In the genomic region with DNA sequence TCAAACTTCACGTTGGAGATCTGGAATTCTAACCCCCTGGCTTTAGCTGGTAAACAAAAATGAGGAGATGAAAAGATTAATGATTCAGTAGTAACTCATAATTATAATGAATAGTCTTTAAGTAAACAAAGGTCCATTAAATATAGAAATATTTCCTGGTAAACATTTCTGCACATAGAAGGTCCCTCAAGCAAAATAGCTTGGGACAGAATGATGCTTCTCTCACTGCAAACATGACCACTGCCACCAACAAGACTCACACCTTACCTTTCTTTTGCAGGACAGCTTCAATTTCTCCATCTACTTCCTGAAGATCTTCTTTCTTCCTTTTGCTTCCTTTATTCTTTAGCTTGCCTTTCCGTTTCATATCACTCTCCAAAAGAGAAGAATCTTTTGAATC, we compare ENCODE assay signal across 16 cellular contexts. TPM values are rescaled to one million over a fixed set of nuclear protein-coding genes. Genes with fewer than 3 reads are reported as not detected.
DNase-seq lines count a peak whose midpoint lies in the region; ATAC-seq and TF ChIP-seq lines count a peak whose summit lies in the region.
"Had no signal": no experiment of that assay in that cellular context is flagged by ENCODE, and none has a peak within 500 bp of the region (broad histone marks: within the 10 kb centered on the region; RNA-seq: fewer than 3 reads in every experiment).

No MANE protein-coding gene starts in this region.

- H3K9me2 ChIP-seq in GM23338 (ENCODE audit: insufficient read depth) = no peaks in the 10 kb centered on the region
- H3K9me2 ChIP-seq in PC-9 (ENCODE audit: insufficient read depth) = no peaks in the 10 kb centered on the region

- H3K36me3 ChIP-seq in CD4-positive, CD25-positive, alpha-beta regulatory T cell (ENCODE audit: control insufficient read depth, insufficient read depth, low read length) = peaks cover 77% of the 10 kb centered on the region
- peaks cover 59% of the 10 kb centered on the region for H3K36me3 ChIP-seq in GM23338 (ENCODE audit: insufficient read depth)
- peaks cover 44% of the 10 kb centered on the region for H3K36me3 ChIP-seq in PC-9 (ENCODE audit: low read depth)

- intact Hi-C loops in PC-9 (cut with micrococcal nuclease; ENCODE audit: unreplicated experiment) = no loop called here

- no peaks in the 10 kb centered on the region for H3K9me3 Mint-ChIP-seq in CD4-positive, CD25-positive, alpha-beta regulatory T cell
- no peaks in the 10 kb centered on the region for H3K9me3 Mint-ChIP-seq in GM23338
- no peaks in the 10 kb centered on the region for H3K9me3 Mint-ChIP-seq in memory B cell
- H3K9me3 Mint-ChIP-seq: CD4-positive, alpha-beta T cell; HFFc6 had no signal

- H3K4me2 ChIP-seq in GM23338 (no peak overlapping the region), PC-9 (0 out of 2 replicates have a peak overlapping the region, but pooled peaks have one; percentile 8)
- H3K4me2 ChIP-seq: BLaER1 had no signal

- no peak overlapping the region for H3K4me3 Mint-ChIP-seq in CD4-positive, CD25-positive, alpha-beta regulatory T cell
- H3K4me3 Mint-ChIP-seq in GM23338 (no peak overlapping the region), memory B cell (no peak overlapping the region)
- H3K4me3 Mint-ChIP-seq: B cell; CD4-positive, alpha-beta T cell; HFFc6 had no signal

- H3K4me3 ChIP-seq in CD4-positive, CD25-positive, alpha-beta regulatory T cell (ENCODE audit: low read depth, low read length) = no peak overlapping the region
- no peak overlapping the region for H3K4me3 ChIP-seq in GM23338
- H3K4me3 ChIP-seq in PC-9 = no peak overlapping the region
- H3K4me3 ChIP-seq: BLaER1, HAP-1 had no signal

- H3K4me1 Mint-ChIP-seq in CD4-positive, CD25-positive, alpha-beta regulatory T cell = peaks cover 0 to 5% (median 0%) of the 10 kb centered on the region in 4 donors
- H3K4me1 Mint-ChIP-seq in GM23338 = no peaks in the 10 kb centered on the region
- H3K4me1 Mint-ChIP-seq in memory B cell = no peaks in the 10 kb centered on the region
- H3K4me1 Mint-ChIP-seq: B cell had no signal

- H3K27ac Mint-ChIP-seq in CD4-positive, CD25-positive, alpha-beta regulatory T cell = peak overlapping the region in 2 of 3 donors; percentile 24 to 40
- H3K27ac Mint-ChIP-seq in GM23338 (no peak overlapping the region), memory B cell (peak overlapping the region; percentile 18)
- H3K27ac Mint-ChIP-seq: B cell; CD4-positive, alpha-beta T cell; HFFc6 had no signal

- ATAC-seq in CD4-positive, CD25-positive, alpha-beta regulatory T cell (ENCODE audit: low read depth in 2 of 2) = no peak
- ATAC-seq in GM23338 (no peak), memory B cell (ENCODE audit: low read depth) (no peak)

- no peaks in the 10 kb centered on the region for H3K27me3 Mint-ChIP-seq in CD4-positive, CD25-positive, alpha-beta regulatory T cell
- H3K27me3 Mint-ChIP-seq in GM23338 (ENCODE audit: insufficient read depth, low read depth, poor library complexity) (peaks cover 2% of the 10 kb centered on the region), memory B cell (no peaks in the 10 kb centered on the region)
- H3K27me3 Mint-ChIP-seq: B cell; CD4-positive, alpha-beta T cell had no signal

- no peak for TF ChIP-seq CTCF in GM23338 (conservative IDR thresholded peaks at IDR 0.05; ENCODE audit: low read depth in 2 of 2)
- TF ChIP-seq CTCF in PC-9 (conservative IDR thresholded peaks at IDR 0.05) = no peak

- POLR2A ChIA-PET in PC-9 (lab: Charles Lee; ENCODE audit: unreplicated experiment) = interaction anchor here (0.7 kb wide), 1 partner anchor 71 kb away, joined by 8 read pairs; no protein-coding TSS in a partner anchor

- BruUV-seq in PC-9 (replicated peaks; lab: Mats Ljungman, UMichigan) = no TSS peak

- H3K27ac ChIP-seq in CD4-positive, CD25-positive, alpha-beta regulatory T cell (ENCODE audit: insufficient read depth, low read length, poor library complexity, severe bottlenecking) = no peak overlapping the region
- H3K27ac ChIP-seq in GM23338 (ENCODE audit: low read depth) (0 out of 2 replicates have a peak overlapping the region, but pooled peaks have one; percentile 55), PC-9 (peak overlapping the region; percentile 33; the same call in 1 of the 2 replicates)
- H3K27ac ChIP-seq: BLaER1 had no signal

- H3K79me2 ChIP-seq in GM23338 (replicated peaks; ENCODE audit: insufficient read depth) (no peaks in the 10 kb centered on the region), PC-9 (ENCODE audit: low read depth) (no peaks in the 10 kb centered on the region; the same call in 1 of the 2 replicates)

- CTCF ChIA-PET in PC-9 (lab: Charles Lee) = no interaction called here

- H3K9me3 ChIP-seq in CD4-positive, CD25-positive, alpha-beta regulatory T cell (ENCODE audit: control insufficient read depth in 2 of 2, low read length in 2 of 2) = no peaks in the 10 kb centered on the region
- H3K9me3 ChIP-seq in PC-9 (ENCODE audit: insufficient read depth, low read depth) = no peaks in the 10 kb centered on the region
- H3K9me3 ChIP-seq: BLaER1, HAP-1 had no signal

- H3F3A ChIP-seq in GM23338 (replicated peaks; ENCODE audit: low read depth) (no peaks in the 10 kb centered on the region), PC-9 (ENCODE audit: insufficient read depth, low read depth) (peaks cover 44% of the 10 kb centered on the region; the same call in 1 of the 2 replicates)

- no peaks in the 10 kb centered on the region for H3K27me3 ChIP-seq in CD4-positive, CD25-positive, alpha-beta regulatory T cell (ENCODE audit: control insufficient read depth, insufficient read depth, low read length)
- H3K27me3 ChIP-seq in GM23338 (ENCODE audit: insufficient read depth) (no peaks in the 10 kb centered on the region), PC-9 (ENCODE audit: insufficient read depth, low read depth) (no peaks in the 10 kb centered on the region)
- H3K27me3 ChIP-seq: BLaER1 had no signal

- 0 out of 2 replicates have a peak, but pooled peaks cover 5% of the 10 kb centered on the region for H4K20me1 ChIP-seq in GM23338 (replicated peaks; ENCODE audit: insufficient read depth)
- no peaks in the 10 kb centered on the region; the same call in 1 of the 2 replicates for H4K20me1 ChIP-seq in PC-9 (ENCODE audit: insufficient read depth)
- H4K20me1 ChIP-seq: BLaER1 had no signal

- no peak for DNase-seq in CD4-positive, CD25-positive, alpha-beta regulatory T cell
- DNase-seq in GM23338 (ENCODE audit: low spot score) (no peak), PC-9 (peak in 1 of 2 experiments; percentile 63), memory B cell (ENCODE audit: low spot score in 2 of 2) (no peak), DMS153 (lab: John Stamatoyannopoulos, UW) (no peak), NCI-H446 treated with DMSO at 0.1 percent for 48 hours (lab: John Stamatoyannopoulos, UW) (no peak)
- no peak for DNase-seq in stimulated activated CD4-positive, alpha-beta T cell treated with anti-CD3 and anti-CD28 coated beads, Interleukin-4, amount 100 ng/mL, for 1 hour
- DNase-seq: Calu3; CD4-positive, alpha-beta T cell; COR-L47; DND-41; GOT3; HFFc6 had no signal

- H3K36me3 Mint-ChIP-seq in CD4-positive, CD25-positive, alpha-beta regulatory T cell = peaks cover 49% of the 10 kb centered on the region
- H3K36me3 Mint-ChIP-seq in GM23338 (ENCODE audit: low read depth) (peaks cover 71% of the 10 kb centered on the region), memory B cell (peaks cover 28% of the 10 kb centered on the region)

- no peaks in the 10 kb centered on the region for H3K4me1 ChIP-seq in CD4-positive, CD25-positive, alpha-beta regulatory T cell (ENCODE audit: control insufficient read depth, insufficient read depth, low read length, poor library complexity, severe bottlenecking)
- no peaks in the 10 kb centered on the region for H3K4me1 ChIP-seq in GM23338 (ENCODE audit: insufficient read depth)
- peaks cover 30% of the 10 kb centered on the region for H3K4me1 ChIP-seq in PC-9 (replicated peaks; ENCODE audit: insufficient read depth)
- H3K4me1 ChIP-seq: BLaER1, HAP-1 had no signal

- no peak overlapping the region for H2AFZ ChIP-seq in GM23338
- H2AFZ ChIP-seq in PC-9 = no peak overlapping the region

TF ChIP-seq in GM23338, 12 proteins besides CTCF, POLR2A, EP300 and RAD21 (continues in another document):
- TF ChIP-seq JUNB (IDR thresholded peaks at IDR 0.05; ENCODE audit: unreplicated experiment) (no peak), ZNF331 (CRISPR knock-in tag; IDR thresholded peaks at IDR 0.05; ENCODE audit: low read depth) (no peak), EZH2phosphoT487 (IDR thresholded peaks at IDR 0.05; ENCODE audit: unreplicated experiment) (no peak), NANOG (IDR thresholded peaks at IDR 0.05; ENCODE audit: borderline replicate concordance) (no peak), STAT1 (IDR thresholded peaks at IDR 0.05; ENCODE audit: unreplicated experiment) (no peak), POLR2AphosphoS5 (IDR thresholded peaks at IDR 0.05; ENCODE audit: low read depth) (no peak)
- TF ChIP-seq, protein P1, sequence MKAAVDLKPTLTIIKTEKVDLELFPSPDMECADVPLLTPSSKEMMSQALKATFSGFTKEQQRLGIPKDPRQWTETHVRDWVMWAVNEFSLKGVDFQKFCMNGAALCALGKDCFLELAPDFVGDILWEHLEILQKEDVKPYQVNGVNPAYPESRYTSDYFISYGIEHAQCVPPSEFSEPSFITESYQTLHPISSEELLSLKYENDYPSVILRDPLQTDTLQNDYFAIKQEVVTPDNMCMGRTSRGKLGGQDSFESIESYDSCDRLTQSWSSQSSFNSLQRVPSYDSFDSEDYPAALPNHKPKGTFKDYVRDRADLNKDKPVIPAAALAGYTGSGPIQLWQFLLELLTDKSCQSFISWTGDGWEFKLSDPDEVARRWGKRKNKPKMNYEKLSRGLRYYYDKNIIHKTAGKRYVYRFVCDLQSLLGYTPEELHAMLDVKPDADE (IDR thresholded peaks at IDR 0.05) = no peak

RNA-seq across cellular contexts. Expression of a gene that starts 25.2 kb away (rescaled TPM):
- total RNA-seq in CD4-positive, CD25-positive, alpha-beta regulatory T cell = 40.2 TPM
- polyA plus RNA-seq in CD4-positive, CD25-positive, alpha-beta regulatory T cell = 10 to 100 TPM in 3 of 4 donors, 1 to 10 TPM in 1; 9.0 to 17.0 (median 14.3) TPM
- total RNA-seq in GM23338 (2014; rRNA removed; shearing (Covaris generic)) = 35.3 and 44.4 TPM in 2 replicates
- 62.2 and 71.7 TPM in 2 replicates for polyA plus RNA-seq in GM23338 (2016; fragmentation: Nextera tagmentation; extraction: Ambion mirVana)
- 27.3 and 36.1 TPM in 2 replicates for total RNA-seq in PC-9 (2021)

RNA-seq across cellular contexts. Expression of a gene that starts 51.9 kb away (rescaled TPM):
- 20.5 TPM for total RNA-seq in CD4-positive, CD25-positive, alpha-beta regulatory T cell
- polyA plus RNA-seq in CD4-positive, CD25-positive, alpha-beta regulatory T cell = 10 to 100 TPM; 31.3 to 44.1 (median 40.6) TPM
- total RNA-seq in GM23338 (2014; rRNA removed; shearing (Covaris generic)) = 47.4 and 53.5 TPM in 2 replicates
- 191 and 194 TPM in 2 replicates for polyA plus RNA-seq in GM23338 (2016; fragmentation: Nextera tagmentation; extraction: Ambion mirVana)
- 86.2 and 93.8 TPM in 2 replicates for total RNA-seq in PC-9 (2021)
